ENCODE assay signal across 9 cellular contexts in genomic region chr1:234154320-234155251, GRCh38.
DNase-seq lines count a peak whose midpoint lies in the region; ATAC-seq, FAIRE-seq and TF ChIP-seq lines count a peak whose summit lies in the region.
"Had no signal": no experiment of that assay in that cellular context is flagged by ENCODE, and none has a peak within 500 bp of the region (broad histone marks: within the 10 kb centered on the region; RNA-seq: fewer than 3 reads in every experiment).

No MANE protein-coding gene starts in this region.

- TF ChIP-seq CTCF in MM.1S (IDR thresholded peaks at IDR 0.05; ENCODE audit: low read length) = peak; percentile 92
- TF ChIP-seq CTCF in Peyer's patch (IDR thresholded peaks at IDR 0.05) = peak; percentile 48 to 71 (median 66)
- TF ChIP-seq CTCF in dorsolateral prefrontal cortex (IDR thresholded peaks at IDR 0.05 in 54 of 56, conservative IDR thresholded peaks at IDR 0.05 in 2 of 56; ENCODE audit: low read depth in 1 of 56, partially characterized antibody in 56 of 56) = peak; percentile 69 to 93 (median 86)

- H3K27ac ChIP-seq in MM.1S (ENCODE audit: low read length) (no peak overlapping the region), Peyer's patch (no peak overlapping the region), dorsolateral prefrontal cortex (peak overlapping the region in 1 of 59 donors; percentile 6)

- H3K9me3 ChIP-seq in MM.1S (replicated peaks; ENCODE audit: insufficient read depth, low read length) = no peaks in the 10 kb centered on the region
- H3K9me3 ChIP-seq in Peyer's patch = no peaks in the 10 kb centered on the region

- no peak overlapping the region for H3K9ac ChIP-seq in MM.1S (ENCODE audit: low read length)

- no peaks in the 10 kb centered on the region for H3K79me2 ChIP-seq in MM.1S (ENCODE audit: low read length)

- H3K4me3 ChIP-seq in MM.1S (ENCODE audit: low read length) (no peak overlapping the region), Peyer's patch (no peak overlapping the region), dorsolateral prefrontal cortex (no peak overlapping the region)

- H3F3A ChIP-seq in MM.1S (ENCODE audit: insufficient read depth, low read length) = no peaks in the 10 kb centered on the region

- H2AFZ ChIP-seq in MM.1S (ENCODE audit: low read length) = no peak overlapping the region

- intact Hi-C loops in dorsolateral prefrontal cortex (cut with DNase I) = loop anchor here (5.0 to 10.0 kb wide), 2 partner anchors 160 to 173 kb away; no protein-coding TSS in a partner anchor

- H3K4me2 ChIP-seq in MM.1S (ENCODE audit: low read depth, low read length) = no peak overlapping the region

- H3K36me3 ChIP-seq in MM.1S (replicated peaks; ENCODE audit: insufficient read depth, low read length) = no peaks in the 10 kb centered on the region
- no peaks in the 10 kb centered on the region for H3K36me3 ChIP-seq in Peyer's patch

- TF ChIP-seq POLR2A in GM12891 (IDR thresholded peaks at IDR 0.05; ENCODE audit: low read depth, low read length) (no peak), Peyer's patch (IDR thresholded peaks at IDR 0.05) (no peak)

- ATAC-seq in HG02588 (IDR thresholded peaks at IDR 0.05; ENCODE audit: unreplicated experiment) (no peak), GM21529 (IDR thresholded peaks at IDR 0.05; ENCODE audit: unreplicated experiment) (no peak)

- H3K27me3 ChIP-seq in MM.1S (replicated peaks; ENCODE audit: insufficient read depth, low read length) = no peaks in the 10 kb centered on the region
- H3K27me3 ChIP-seq in Peyer's patch = no peaks in the 10 kb centered on the region
- no peaks in the 10 kb centered on the region for H3K27me3 ChIP-seq in dorsolateral prefrontal cortex

- no peaks in the 10 kb centered on the region for H4K20me1 ChIP-seq in MM.1S (ENCODE audit: insufficient read depth, low read length)

- DNase-seq in AML-193 (lab: John Stamatoyannopoulos, UW) = peak; percentile 44 to 58
- DNase-seq in GM12891 (ENCODE audit: insufficient read length, low spot score) = peak; percentile 17
- peak; percentile 76 for DNase-seq in MM.1S
- DNase-seq in Peyer's patch = no peak
- peak in 2 of 10 donors; percentile 28 to 53 for DNase-seq in dorsolateral prefrontal cortex
- peak; percentile 45 for DNase-seq in midbrain (lab: John Stamatoyannopoulos, UW)
- DNase-seq: left cardiac atrium had no signal

- no peak for FAIRE-seq in GM12891 (lab: Jason Lieb, UNC)

- H3K9me2 ChIP-seq in MM.1S (replicated peaks; ENCODE audit: insufficient read depth, low read length) = no peaks in the 10 kb centered on the region

- no peaks in the 10 kb centered on the region for H3K4me1 ChIP-seq in MM.1S (ENCODE audit: low read length)
- no peaks in the 10 kb centered on the region for H3K4me1 ChIP-seq in Peyer's patch

TF ChIP-seq in GM12891, 5 proteins besides CTCF, POLR2A, EP300 and RAD21:
- no peak for TF ChIP-seq SPI1 (IDR thresholded peaks at IDR 0.05; ENCODE audit: low read depth, low read length)
- TF ChIP-seq TAF1 (IDR thresholded peaks at IDR 0.05; ENCODE audit: low read depth, low read length) = no peak
- no peak for TF ChIP-seq POU2F2 (IDR thresholded peaks at IDR 0.05; ENCODE audit: low read depth, low read length)
TF ChIP-seq in GM12891: peak in this region for 0.

Comparison
In these comparisons a context has a peak if more than half of its experiments do, and no peak if none do; other contexts are left out.
1. DNase-seq: peak in AML-193 (2 of 2), GM12891 (single experiment), MM.1S (single experiment) and midbrain (single experiment); none in Peyer's patch (0 of 3).
2. Peak in every context shown above with its lines, with median percentiles within 50 percentile points of each other: CTCF ChIP-seq.